Comparison of ENCODE assay signal across 40 cellular contexts in genomic region chr10:72842164-72842563, GRCh38. TPM values are rescaled to one million over a fixed set of nuclear protein-coding genes. Genes with fewer than 3 reads are reported as not detected.
DNase-seq lines count a peak whose midpoint lies in the region; ATAC-seq, FAIRE-seq and TF ChIP-seq lines count a peak whose summit lies in the region.
"Had no signal": no experiment of that assay in that cellular context is flagged by ENCODE, and none has a peak within 500 bp of the region (broad histone marks: within the 10 kb centered on the region; RNA-seq: fewer than 3 reads in every experiment).

No MANE protein-coding gene starts in this region.

- no peak for TF ChIP-seq EP300 in K562 (IDR thresholded peaks at IDR 0.05; ENCODE audit: low read length)

- DNase-seq in H54 (ENCODE audit: insufficient read length, low spot score) (no peak), K562 (ENCODE audit: extremely low read depth in 1 of 4, low spot score in 3 of 4) (no peak), foreskin keratinocyte (no peak), ascending aorta (ENCODE audit: low spot score in 2 of 2) (no peak), small intestine (no peak), RPMI8226 (no peak)
- DNase-seq: 8988T; ACHN; AML-193; BE2C; Caco-2; Calu3; CD4-positive, alpha-beta memory T cell; CD4-positive, alpha-beta T cell; CD4-positive, CD25-positive, alpha-beta regulatory T cell; CD8-positive, alpha-beta memory T cell; CD8-positive, alpha-beta T cell; COR-L47; DMS 273 treated with DMSO at 0.1 percent for 48 hours; DMS153; DMS53; DMS79; DMS79 treated with DMSO at 0.1 percent for 48 hours; DND-41; EL had no signal

- H3K27me3 ChIP-seq in K562 (ENCODE audit: control insufficient read depth in 2 of 2, insufficient read depth in 2 of 2, low read length in 2 of 2): no peaks in the 10 kb centered on the region
- no peaks in the 10 kb centered on the region for H3K27me3 ChIP-seq in foreskin keratinocyte
- no peaks in the 10 kb centered on the region for H3K27me3 ChIP-seq in ascending aorta
- H3K27me3 ChIP-seq in small intestine (ENCODE audit: control insufficient read depth in 2 of 2, insufficient read depth in 2 of 2, low read length in 2 of 2): no peaks in the 10 kb centered on the region
- H3K27me3 ChIP-seq: BE2C; BLaER1; BLaER1 treated with 17β-estradiol and CSF1 and Interleukin-3, amounts not matched to agents 10 nM and 100 nM had no signal

- peak; percentile 70 for FAIRE-seq in H54 (lab: Jason Lieb, UNC)
- FAIRE-seq in K562 (lab: Jason Lieb, UNC): no peak
- no peak for FAIRE-seq in small intestine (lab: Jason Lieb, UNC)
- FAIRE-seq: A549, D721Med had no signal

- no peaks in the 10 kb centered on the region for H3K4me1 Mint-ChIP-seq in activated T-helper 17 cell treated with anti-CD3 and anti-CD28 coated beads, Interleukin-2, amount 50 U/mL, for 72 hours
- H3K4me1 Mint-ChIP-seq: B cell; CD14-positive monocyte; CD8-positive, alpha-beta memory T cell had no signal

- peak; percentile 64 for ATAC-seq in activated T-helper 17 cell treated with anti-CD3 and anti-CD28 coated beads, Interleukin-2, amount 50 U/mL, for 72 hours (replicated peaks)
- ATAC-seq in K562 (no peak), foreskin keratinocyte (no peak), HG02884 (IDR thresholded peaks at IDR 0.05; ENCODE audit: unreplicated experiment) (no peak)
- ATAC-seq: A549; CD8-positive, alpha-beta T cell had no signal

- H3K27ac Mint-ChIP-seq in activated T-helper 17 cell treated with anti-CD3 and anti-CD28 coated beads, Interleukin-2, amount 50 U/mL, for 72 hours: no peak overlapping the region
- H3K27ac Mint-ChIP-seq: B cell; CD14-positive monocyte; CD4-positive, alpha-beta memory T cell; CD4-positive, alpha-beta T cell; CD4-positive, CD25-positive, alpha-beta regulatory T cell; CD8-positive, alpha-beta T cell had no signal

- H3K4me1 ChIP-seq in K562 (replicated peaks in 1 of 2; ENCODE audit: control insufficient read depth in 2 of 2, insufficient read depth in 2 of 2, low read length in 2 of 2) (peaks cover 3 to 11% of the 10 kb centered on the region in 2 experiments; a peak in 3 of 5 replicates), foreskin keratinocyte (peaks cover 42% of the 10 kb centered on the region), ascending aorta (no peaks in the 10 kb centered on the region), small intestine (ENCODE audit: control insufficient read depth in 2 of 2, insufficient read depth in 1 of 2, low read depth in 1 of 2, low read length in 1 of 2) (no peaks in the 10 kb centered on the region)
- H3K4me1 ChIP-seq: BE2C; BLaER1 treated with 17β-estradiol and CSF1 and Interleukin-3, amounts not matched to agents 10 nM and 100 nM; Caco-2 had no signal

- intact Hi-C loops in K562 (cut with micrococcal nuclease) (no loop called here), ascending aorta (cut with DNase I) (no loop called here)

- no peaks in the 10 kb centered on the region for H3K27me3 Mint-ChIP-seq in activated T-helper 17 cell treated with anti-CD3 and anti-CD28 coated beads, Interleukin-2, amount 50 U/mL, for 72 hours
- H3K27me3 Mint-ChIP-seq: B cell; CD4-positive, alpha-beta memory T cell; CD4-positive, alpha-beta T cell; CD4-positive, CD25-positive, alpha-beta regulatory T cell; CD8-positive, alpha-beta memory T cell had no signal

- H3K36me3 ChIP-seq in K562 (ENCODE audit: control insufficient read depth, insufficient read depth, low read length) (no peaks in the 10 kb centered on the region), ascending aorta (no peaks in the 10 kb centered on the region), small intestine (ENCODE audit: control insufficient read depth in 2 of 2, insufficient read depth in 2 of 2, low read length in 2 of 2) (no peaks in the 10 kb centered on the region)
- H3K36me3 ChIP-seq: BE2C, BLaER1 had no signal

- no peak for TF ChIP-seq RAD21 in K562 (CRISPR knock-in tag; conservative IDR thresholded peaks at IDR 0.05 in 1 of 2, IDR thresholded peaks at IDR 0.05 in 1 of 2)

- H3K36me3 Mint-ChIP-seq in activated T-helper 17 cell treated with anti-CD3 and anti-CD28 coated beads, Interleukin-2, amount 50 U/mL, for 72 hours (ENCODE audit: low read depth): no peaks in the 10 kb centered on the region
- H3K36me3 Mint-ChIP-seq: CD4-positive, CD25-positive, alpha-beta regulatory T cell had no signal

- POLR2A ChIA-PET in K562 (lab: Yijun Ruan, JAX): no interaction called here

- no peaks in the 10 kb centered on the region for H4K20me1 ChIP-seq in K562 (replicated peaks; ENCODE audit: control insufficient read depth, insufficient read depth, low read length)
- H4K20me1 ChIP-seq: BLaER1; BLaER1 treated with 17β-estradiol and CSF1 and Interleukin-3, amounts not matched to agents 10 nM and 100 nM had no signal

- H3K4me3 ChIP-seq in K562 (no peak overlapping the region), ascending aorta (no peak overlapping the region), small intestine (ENCODE audit: low read depth in 1 of 2, low read length in 2 of 2) (no peak overlapping the region)
- H3K4me3 ChIP-seq: A549; BLaER1; BLaER1 treated with 17β-estradiol and CSF1 and Interleukin-3, amounts not matched to agents 10 nM and 100 nM had no signal

- no peak overlapping the region for H2AFZ ChIP-seq in K562 (ENCODE audit: low read depth, low read length)

- no peak overlapping the region for H3K4me2 ChIP-seq in K562 (ENCODE audit: insufficient read depth, low read length)
- H3K4me2 ChIP-seq: A549; BLaER1; BLaER1 treated with 17β-estradiol and CSF1 and Interleukin-3, amounts not matched to agents 10 nM and 100 nM had no signal

- TF ChIP-seq CTCF in K562 (IDR thresholded peaks at IDR 0.05 in 2 of 3, conservative IDR thresholded peaks at IDR 0.05 in 1 of 3; ENCODE audit: insufficient read depth in 2 of 3, low read depth in 1 of 3, low read length in 3 of 3) (no peak), foreskin keratinocyte (conservative IDR thresholded peaks at IDR 0.05) (no peak), ascending aorta (IDR thresholded peaks at IDR 0.05) (no peak)

- H3K9ac ChIP-seq in K562 (ENCODE audit: insufficient read depth in 1 of 2, low read depth in 2 of 2, low read length in 2 of 2): no peak overlapping the region
- H3K9ac ChIP-seq: BLaER1; BLaER1 treated with 17β-estradiol and CSF1 and Interleukin-3, amounts not matched to agents 10 nM and 100 nM had no signal

- no peaks in the 10 kb centered on the region for H3K79me2 ChIP-seq in K562 (ENCODE audit: control insufficient read depth, insufficient read depth, low read length)

- in situ Hi-C loops in K562 (cut with MboI): no loop called here

- no peak overlapping the region for H3K27ac ChIP-seq in K562 (ENCODE audit: extremely low read depth, low read depth, low read length)
- peak overlapping the region; percentile 94 for H3K27ac ChIP-seq in foreskin keratinocyte
- no peak overlapping the region for H3K27ac ChIP-seq in ascending aorta
- no peak overlapping the region for H3K27ac ChIP-seq in small intestine (ENCODE audit: low read depth in 1 of 2, low read length in 1 of 2)
- H3K27ac ChIP-seq: 22Rv1; A549; BLaER1; BLaER1 treated with 17β-estradiol and CSF1 and Interleukin-3, amounts not matched to agents 10 nM and 100 nM; C4-2B had no signal

- TF ChIP-seq POLR2A in H54 (IDR thresholded peaks at IDR 0.05; ENCODE audit: low read depth, low read length) (no peak), K562 (conservative IDR thresholded peaks at IDR 0.05) (no peak)

- no peaks in the 10 kb centered on the region for H3K9me1 ChIP-seq in K562 (ENCODE audit: control insufficient read depth, insufficient read depth, low read length)

- no peaks in the 10 kb centered on the region for H3K9me3 ChIP-seq in K562 (replicated peaks; ENCODE audit: control insufficient read depth, insufficient read depth, low read depth, low read length)
- no peaks in the 10 kb centered on the region for H3K9me3 ChIP-seq in ascending aorta
- H3K9me3 ChIP-seq in small intestine (ENCODE audit: control insufficient read depth, low read depth): no peaks in the 10 kb centered on the region
- H3K9me3 ChIP-seq: A549, BE2C, BLaER1, Caco-2 had no signal

- CTCF ChIA-PET in K562 (lab: Yijun Ruan, JAX; ENCODE audit: low intra/inter-chr PET ratio): no interaction called here

- no TSS peak for BruUV-seq in K562 (replicated peaks; lab: Mats Ljungman, UMichigan)

- H3K9me3 Mint-ChIP-seq in activated T-helper 17 cell treated with anti-CD3 and anti-CD28 coated beads, Interleukin-2, amount 50 U/mL, for 72 hours: no peaks in the 10 kb centered on the region
- H3K9me3 Mint-ChIP-seq: CD14-positive monocyte; CD4-positive, alpha-beta memory T cell; CD4-positive, alpha-beta T cell; CD4-positive, CD25-positive, alpha-beta regulatory T cell; CD8-positive, alpha-beta memory T cell; CD8-positive, alpha-beta T cell had no signal

- WGBS in K562 (ENCODE audit: insufficient coverage, low coverage, missing lambda C conversion rate): 75% methylated on average over 2 of the region's 2 CpGs
- 92 to 95% (median 94%) methylated on average over 2 of the region's 2 CpGs for WGBS in small intestine, 3 donors

- H3K4me3 Mint-ChIP-seq in activated T-helper 17 cell treated with anti-CD3 and anti-CD28 coated beads, Interleukin-2, amount 50 U/mL, for 72 hours: no peak overlapping the region
- H3K4me3 Mint-ChIP-seq: B cell; CD14-positive monocyte; CD4-positive, alpha-beta memory T cell; CD4-positive, alpha-beta T cell; CD4-positive, CD25-positive, alpha-beta regulatory T cell; CD8-positive, alpha-beta memory T cell; CD8-positive, alpha-beta T cell had no signal

RNA-seq across cellular contexts. Expression of gene OIT3, which starts 51.4 kb away (rescaled TPM):
- total RNA-seq in activated T-helper 17 cell treated with anti-CD3 and anti-CD28 coated beads, Interleukin-2, amount 50 U/mL, for 72 hours: not detected
- total RNA-seq in K562 (2011; cell fraction: chromatin; rRNA removed; ENCODE audit: low replicate concordance): not detected in 2 replicates
- not detected in 2 replicates for total RNA-seq in K562 (2011; cell fraction: nucleolus; rRNA removed)
- total RNA-seq in K562 (2011; cell fraction: nucleoplasm; rRNA removed): not detected in 2 replicates
- total RNA-seq in K562 (2014; rRNA removed) (not detected in 2 replicates), K562 (2014; rRNA removed; fragmentation: Illumina TruSeq; extraction: Trizol) (not detected in 2 replicates), K562 (2015; rRNA removed; fragmentation: Illumina TruSeq; extraction: Trizol) (not detected in 2 replicates), K562 (2021) (not detected in 2 replicates), foreskin keratinocyte (not detected in 2 replicates), ascending aorta (not detected)
- polyA plus RNA-seq in K562 (2011; rRNA removed) (not detected in 2 replicates), K562 (2014; fragmentation: Illumina TruSeq; extraction: Trizol) (not detected in 2 replicates), K562 (2014; fragmentation: Nextera tagmentation; extraction: Ambion mirVana) (not detected), K562 (2014; rRNA removed) (not detected in 2 replicates), foreskin keratinocyte (not detected in 2 replicates), small intestine (under 1 TPM in 2 of 3 donors, not detected in 1; 0.07 to 0.45 TPM)
- polyA plus RNA-seq in K562 (2011; cell fraction: cytosol; rRNA removed): not detected in 2 replicates
- polyA plus RNA-seq in K562 (2011; cell fraction: nucleus; rRNA removed): 0.04 TPM in 1 of 2 replicates, not detected in the other
- 0.03 and 0.06 TPM in 2 replicates for polyA plus RNA-seq in K562 (2012)
- 0.15 TPM in 1 of 2 replicates, not detected in the other for polyA minus RNA-seq in K562 (2011; rRNA and poly(A)+ RNA removed)
- polyA minus RNA-seq in K562 (2011; cell fraction: cytosol; rRNA and poly(A)+ RNA removed): not detected in 2 replicates
- not detected in 2 replicates for polyA minus RNA-seq in K562 (2011; cell fraction: nucleus; rRNA and poly(A)+ RNA removed)
- total RNA-seq: A172; A673; B cell; Caco-2; CD4-positive, alpha-beta T cell; CD4-positive, CD25-positive, alpha-beta regulatory T cell; CD8-positive, alpha-beta memory T cell; CD8-positive, alpha-beta T cell; Daoy had no signal
- polyA plus RNA-seq: AG04450; BJ; CD14-positive monocyte; CD4-positive, alpha-beta memory T cell; CD4-positive, CD25-positive, alpha-beta regulatory T cell; CD8-positive, alpha-beta memory T cell had no signal
